ENCODE assay signal across 15 cellular contexts in genomic region chr12:54372113-54372806, GRCh38. TPM values are rescaled to one million over a fixed set of nuclear protein-coding genes. Genes with fewer than 3 reads are reported as not detected.
DNase-seq lines count a peak whose midpoint lies in the region; TF ChIP-seq lines count a peak whose summit lies in the region.
"Had no signal": no experiment of that assay in that cellular context is flagged by ENCODE, and none has a peak within 500 bp of the region (broad histone marks: within the 10 kb centered on the region; RNA-seq: fewer than 3 reads in every experiment).

No MANE protein-coding gene starts in this region.

- H3K36me3 Mint-ChIP-seq in T-helper 1 cell treated with Interleukin-12 subunit alpha and Interleukin-12 subunit beta and Interleukin-4 antibody, amounts not matched to agents 30 μg/mL and 1 μg/mL, for 36 hours (ENCODE audit: low read depth), result no peaks in the 10 kb centered on the region

- peaks cover 26% of the 10 kb centered on the region for H3K4me1 Mint-ChIP-seq in T-helper 1 cell treated with Interleukin-12 subunit alpha and Interleukin-12 subunit beta and Interleukin-4 antibody, amounts not matched to agents 30 μg/mL and 1 μg/mL, for 36 hours (ENCODE audit: low read depth)

- H3K27ac ChIP-seq in SK-N-MC (peak overlapping the region; percentile 57), left ventricle myocardium inferior (replicated peaks) (peak overlapping the region; percentile 89), subcutaneous abdominal adipose tissue (ENCODE audit: low read depth, low read length) (peak overlapping the region; percentile 57)
- H3K27ac ChIP-seq: KMS-11, parathyroid adenoma had no signal

- H3K36me3 ChIP-seq in SK-N-MC (ENCODE audit: insufficient read depth, low read length), result no peaks in the 10 kb centered on the region
- no peaks in the 10 kb centered on the region for H3K36me3 ChIP-seq in left ventricle myocardium inferior
- H3K36me3 ChIP-seq in subcutaneous abdominal adipose tissue (ENCODE audit: control insufficient read depth in 5 of 5, insufficient read depth in 5 of 5, low read length in 5 of 5), result peaks cover 0 to 12% (median 6%) of the 10 kb centered on the region in 5 donors

- peaks cover 14% of the 10 kb centered on the region for H3K27me3 Mint-ChIP-seq in T-helper 1 cell treated with Interleukin-12 subunit alpha and Interleukin-12 subunit beta and Interleukin-4 antibody, amounts not matched to agents 30 μg/mL and 1 μg/mL, for 36 hours (ENCODE audit: low read depth)

- H3K4me3 Mint-ChIP-seq in T-helper 1 cell treated with Interleukin-12 subunit alpha and Interleukin-12 subunit beta and Interleukin-4 antibody, amounts not matched to agents 30 μg/mL and 1 μg/mL, for 36 hours, result no peak overlapping the region

- H3K4me3 ChIP-seq in SK-N-MC (0 out of 2 replicates have a peak overlapping the region, but pooled peaks have one; percentile 15), left ventricle myocardium inferior (no peak overlapping the region), subcutaneous abdominal adipose tissue (ENCODE audit: low read depth in 1 of 5, low read length in 5 of 5) (no peak overlapping the region)
- H3K4me3 ChIP-seq: left lung had no signal

- no peak for TF ChIP-seq CTCF in left ventricle myocardium inferior (IDR thresholded peaks at IDR 0.05; ENCODE audit: borderline replicate concordance)

- H3K27me3 ChIP-seq in left ventricle myocardium inferior (ENCODE audit: low read depth) (no peaks in the 10 kb centered on the region), subcutaneous abdominal adipose tissue (ENCODE audit: control insufficient read depth in 5 of 5, insufficient read depth in 4 of 5, low read length in 5 of 5) (no peaks in the 10 kb centered on the region)
- H3K27me3 ChIP-seq: left lung had no signal

- POLR2A ChIA-PET in HEK293T (lab: Yijun Ruan, JAX), result no interaction called here

- peak overlapping the region; percentile 63 for H3K27ac Mint-ChIP-seq in T-helper 1 cell treated with Interleukin-12 subunit alpha and Interleukin-12 subunit beta and Interleukin-4 antibody, amounts not matched to agents 30 μg/mL and 1 μg/mL, for 36 hours
- H3K27ac Mint-ChIP-seq: activated T-helper 2 cell treated with anti-CD3 and anti-CD28 coated beads, Interferon-gamma antibody, Interleukin-2, Interleukin-4, amounts not matched to agents 10 μg/mL and 5 μg/mL and 100 μg/mL, durations not matched to agents 14 hours and 24 hours and 36 hours had no signal

- H3K9ac ChIP-seq in SK-N-MC (ENCODE audit: insufficient read length), result no peak overlapping the region
- H3K9ac ChIP-seq in subcutaneous abdominal adipose tissue (ENCODE audit: low read length in 5 of 5), result peak overlapping the region in 1 of 5 donors; percentile 33
- H3K9ac ChIP-seq: KMS-11, parathyroid adenoma had no signal

- H3K9me3 ChIP-seq in SK-N-MC (ENCODE audit: low read depth, low read length) (no peaks in the 10 kb centered on the region), left ventricle myocardium inferior (replicated peaks) (no peaks in the 10 kb centered on the region), subcutaneous abdominal adipose tissue (ENCODE audit: control insufficient read depth in 5 of 5, low read length in 5 of 5) (no peaks in the 10 kb centered on the region)
- H3K9me3 ChIP-seq: left lung had no signal

- no peak for DNase-seq in T-helper 1 cell
- no peak for DNase-seq in SK-N-MC (ENCODE audit: low read depth, low spot score)
- DNase-seq in left ventricle myocardium inferior, result no peak
- DNase-seq in activated CD4-positive, CD25-positive, alpha-beta regulatory T cell treated with anti-CD3 and anti-CD28 coated beads, Interleukin-2, amount 50 U/mL, for 72 hours, result no peak
- DNase-seq in EL, result no peak
- no peak for DNase-seq in HEK293T (ENCODE audit: extremely low spot score)
- DNase-seq: activated CD4-positive, CD25-positive, alpha-beta regulatory T cell; left lung; stimulated activated CD4-positive, alpha-beta T cell treated with anti-CD3 and anti-CD28 coated beads, Interleukin-1b, Interleukin-23, amount 100 ng/mL, for 48 hours had no signal

- H3K9me3 Mint-ChIP-seq in T-helper 1 cell treated with Interleukin-12 subunit alpha and Interleukin-12 subunit beta and Interleukin-4 antibody, amounts not matched to agents 30 μg/mL and 1 μg/mL, for 36 hours, result no peaks in the 10 kb centered on the region
- H3K9me3 Mint-ChIP-seq: activated T-helper 2 cell treated with anti-CD3 and anti-CD28 coated beads, Interferon-gamma antibody, Interleukin-2, Interleukin-4, amounts not matched to agents 10 μg/mL and 5 μg/mL and 100 μg/mL, durations not matched to agents 14 hours and 24 hours and 36 hours had no signal

- intact Hi-C loops in left ventricle myocardium inferior (cut with micrococcal nuclease), result no loop called here

- CTCF ChIA-PET in HEK293T (lab: Yijun Ruan, JAX), result interaction anchor here (0.6 to 0.7 kb wide), 2 partner anchors 16 to 37 kb away, joined by 3 read pairs; no protein-coding TSS in a partner anchor

- peaks cover 88% of the 10 kb centered on the region for H3K4me1 ChIP-seq in left ventricle myocardium inferior
- H3K4me1 ChIP-seq in subcutaneous abdominal adipose tissue (ENCODE audit: control insufficient read depth in 5 of 5, insufficient read depth in 5 of 5, low read length in 5 of 5), result peaks cover 19 to 81% (median 74%) of the 10 kb centered on the region in 5 donors

TF ChIP-seq in HEK293T, 16 proteins besides CTCF, POLR2A, EP300 and RAD21:
- no peak for TF ChIP-seq TARDBP (IDR thresholded peaks at IDR 0.05)
- TF ChIP-seq HDGF (IDR thresholded peaks at IDR 0.05; ENCODE audit: borderline replicate concordance), result no peak
- TF ChIP-seq FOXM1 (IDR thresholded peaks at IDR 0.05; ENCODE audit: borderline replicate concordance), result no peak
- TF ChIP-seq L3MBTL2 (conservative IDR thresholded peaks at IDR 0.05), result no peak
- no peak for TF ChIP-seq ZNF384 (IDR thresholded peaks at IDR 0.05)
- no peak for TF ChIP-seq CTBP1 (IDR thresholded peaks at IDR 0.05; ENCODE audit: borderline replicate concordance)
- TF ChIP-seq BHLHE40 (IDR thresholded peaks at IDR 0.05; ENCODE audit: borderline replicate concordance), result no peak
- no peak for TF ChIP-seq ELF4 (IDR thresholded peaks at IDR 0.05)
- no peak for TF ChIP-seq FOXK2 (IDR thresholded peaks at IDR 0.05)

RNA-seq across cellular contexts. Expression of gene GPR84, which starts 8.0 kb away (rescaled TPM):
- not detected for total RNA-seq in left ventricle myocardium inferior
- total RNA-seq: frontal cortex had no signal

RNA-seq across cellular contexts. Expression of gene ZNF385A, which starts 12.3 kb away (rescaled TPM):
- total RNA-seq in left ventricle myocardium inferior, result 7.1 TPM

RNA-seq across cellular contexts. Expression of gene ITGA5, which starts 46.8 kb away (rescaled TPM):
- total RNA-seq in left ventricle myocardium inferior, result 55.3 TPM

RNA-seq across cellular contexts. Expression of gene COPZ1, which starts 47.3 kb away (rescaled TPM):
- total RNA-seq in left ventricle myocardium inferior, result 110 TPM
